Comparison of ENCODE assay signal across 9 cellular contexts in the genomic region with DNA sequence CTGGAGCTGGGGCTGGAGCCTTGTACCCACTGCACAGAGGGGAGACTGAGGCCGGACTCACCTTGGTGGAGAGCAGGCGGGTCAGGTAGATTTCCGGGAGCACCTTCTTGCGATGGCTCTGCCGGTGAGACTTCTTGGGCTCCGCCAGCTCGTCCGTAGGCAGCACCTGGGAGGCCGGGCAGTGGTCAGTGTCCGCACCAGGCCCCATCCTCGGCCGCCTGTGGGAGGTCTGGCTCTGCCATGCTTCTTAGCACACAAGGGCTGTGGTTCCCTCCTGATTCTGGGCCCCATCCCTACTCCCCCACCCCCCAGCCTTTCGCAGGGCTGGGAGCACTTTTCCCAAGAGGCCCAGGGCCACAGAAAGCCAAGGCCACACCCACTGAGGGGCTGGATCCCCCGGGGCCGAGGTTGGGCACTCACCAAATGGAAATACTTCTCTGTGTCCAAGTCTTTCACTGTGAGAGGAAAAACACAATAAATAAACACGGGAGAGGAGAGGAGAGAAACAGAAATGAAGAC. TPM values are rescaled to one million over a fixed set of nuclear protein-coding genes. Genes with fewer than 3 reads are reported as not detected.
A peak's percentile ranks its signal among the peaks of the same experiment; 100 is the strongest.
DNase-seq lines count a peak whose midpoint lies in the region; ATAC-seq, FAIRE-seq and TF ChIP-seq lines count a peak whose summit lies in the region.
"Had no signal": no experiment of that assay in that cellular context is flagged by ENCODE, and none has a peak within 500 bp of the region (broad histone marks: within the 10 kb centered on the region; RNA-seq: fewer than 3 reads in every experiment).

No MANE protein-coding gene starts in this region.

- peaks cover 7% of the 10 kb centered on the region for H3K4me1 Mint-ChIP-seq in CD14-positive monocyte

- intact Hi-C loops in CD14-positive monocyte (cut with micrococcal nuclease), result no loop called here
- intact Hi-C loops in Right ventricle myocardium superior (cut with DNase I), result no loop called here

- H3K27me3 Mint-ChIP-seq in CD14-positive monocyte (ENCODE audit: low read depth in 3 of 3), result peaks cover 0 to 2% (median 0%) of the 10 kb centered on the region in 3 donors

- FAIRE-seq in small intestine (lab: Jason Lieb, UNC), result no peak

- H3K36me3 Mint-ChIP-seq in CD14-positive monocyte, result peaks cover 76 to 85% of the 10 kb centered on the region in 2 donors

- no peaks in the 10 kb centered on the region for H3K9me3 Mint-ChIP-seq in CD14-positive monocyte

- no peak overlapping the region for H3K4me3 Mint-ChIP-seq in CD14-positive monocyte

- TF ChIP-seq CTCF in CD14-positive monocyte (IDR thresholded peaks at IDR 0.05), result no peak

- H3K4me2 ChIP-seq in skeletal muscle satellite cell (ENCODE audit: low read length), result peak overlapping the region; percentile 64

- peak overlapping the region; percentile 55 for H3K4me3 ChIP-seq in SK-N-MC
- H3K4me3 ChIP-seq in skeletal muscle satellite cell (ENCODE audit: low read length), result peak overlapping the region; percentile 68
- no peak overlapping the region for H3K4me3 ChIP-seq in small intestine (ENCODE audit: low read depth in 1 of 2, low read length in 2 of 2)

- H3K36me3 ChIP-seq in SK-N-MC (ENCODE audit: insufficient read depth, low read length) (peaks cover 62% of the 10 kb centered on the region), skeletal muscle satellite cell (ENCODE audit: insufficient read depth, low read length) (peaks cover 61% of the 10 kb centered on the region), small intestine (ENCODE audit: control insufficient read depth in 2 of 2, insufficient read depth in 2 of 2, low read length in 2 of 2) (no peaks in the 10 kb centered on the region)

- H3K27ac ChIP-seq in SK-N-MC, result peak overlapping the region; percentile 76
- H3K27ac ChIP-seq in small intestine (ENCODE audit: low read depth in 1 of 2, low read length in 1 of 2), result peak overlapping the region in 1 of 2 donors; percentile 14

- WGBS in small intestine, 3 donors, result 68 to 77% (median 76%) methylated on average over 16 of the region's 16 CpGs

- H3K27me3 ChIP-seq in skeletal muscle satellite cell (ENCODE audit: control insufficient read depth, insufficient read depth, low read length) (no peaks in the 10 kb centered on the region), small intestine (ENCODE audit: control insufficient read depth in 2 of 2, insufficient read depth in 2 of 2, low read length in 2 of 2) (no peaks in the 10 kb centered on the region)

- H3K4me1 ChIP-seq in skeletal muscle satellite cell (ENCODE audit: control insufficient read depth, insufficient read depth, low read length), result peaks cover 77% of the 10 kb centered on the region
- no peaks in the 10 kb centered on the region for H3K4me1 ChIP-seq in small intestine (ENCODE audit: control insufficient read depth in 2 of 2, insufficient read depth in 1 of 2, low read depth in 1 of 2, low read length in 1 of 2)

- no peak for DNase-seq in CD14-positive monocyte (ENCODE audit: low spot score)
- DNase-seq in SK-N-MC (ENCODE audit: low read depth, low spot score), result peak; percentile 20
- DNase-seq in Right ventricle myocardium superior, result peak; percentile 70
- DNase-seq in KG1 (lab: John Stamatoyannopoulos, UW), result no peak
- no peak for DNase-seq in small intestine
- DNase-seq in globus pallidus (ENCODE audit: low spot score), result no peak
- no peak for DNase-seq in NCI-H146 (lab: John Stamatoyannopoulos, UW)
- DNase-seq: KBM-7 had no signal

- peak; percentile 21 for ATAC-seq in Right ventricle myocardium superior (ENCODE audit: poor library complexity)

- H3K9me3 ChIP-seq in SK-N-MC (ENCODE audit: low read depth, low read length) (no peaks in the 10 kb centered on the region), skeletal muscle satellite cell (replicated peaks; ENCODE audit: low read length) (no peaks in the 10 kb centered on the region), small intestine (ENCODE audit: control insufficient read depth, low read depth) (no peaks in the 10 kb centered on the region)

- peak overlapping the region in 4 of 7 donors; percentile 20 to 63 (median 41) for H3K27ac Mint-ChIP-seq in CD14-positive monocyte

- H3K9ac ChIP-seq in SK-N-MC (ENCODE audit: insufficient read length) (peak overlapping the region; percentile 59), skeletal muscle satellite cell (ENCODE audit: low read depth, low read length) (peak overlapping the region; percentile 70)

RNA-seq across cellular contexts. Expression of gene H1-8, which starts 17.4 kb away (rescaled TPM):
- polyA plus RNA-seq in CD14-positive monocyte (not detected), small intestine (not detected)
- total RNA-seq in Right ventricle myocardium superior, result not detected
- not detected in 2 replicates for total RNA-seq in skeletal muscle satellite cell (2012; rRNA removed)

RNA-seq across cellular contexts. Expression of gene RHO, which starts 31.9 kb away (rescaled TPM):
- not detected for polyA plus RNA-seq in CD14-positive monocyte
- not detected for total RNA-seq in Right ventricle myocardium superior
- total RNA-seq in skeletal muscle satellite cell (2012; rRNA removed), result not detected in 2 replicates
- not detected for polyA plus RNA-seq in small intestine

RNA-seq across cellular contexts. Expression of gene PLXND1, which starts 46.1 kb away (rescaled TPM):
- 1 to 10 TPM; 7.1 to 9.9 TPM for polyA plus RNA-seq in CD14-positive monocyte
- total RNA-seq in Right ventricle myocardium superior, result 53.1 TPM
- total RNA-seq in skeletal muscle satellite cell (2012; rRNA removed), result 41.7 and 52.2 TPM in 2 replicates
- polyA plus RNA-seq in small intestine, result 10 to 100 TPM in 1 of 3 donors, 1 to 10 TPM in 2; 3.4 to 54.7 (median 7.0) TPM

Comparison
In these comparisons a context has a peak if more than half of its experiments do, and no peak if none do; other contexts are left out.
1. DNase-seq: peak in SK-N-MC (single experiment) and Right ventricle myocardium superior (single experiment); none in CD14-positive monocyte (single experiment), KG1 (single experiment), small intestine (single experiment), globus pallidus (single experiment) and NCI-H146 (single experiment).
2. H3K4me3 ChIP-seq: peak in SK-N-MC (single experiment) and skeletal muscle satellite cell (single experiment); none in small intestine (0 of 2).